In genomic region chr1:11483581-11484320, GRCh38 we compare ENCODE assay signal across 32 cellular contexts. TPM values are rescaled to one million over a fixed set of nuclear protein-coding genes. Genes with fewer than 3 reads are reported as not detected.
DNase-seq lines count a peak whose midpoint lies in the region; ATAC-seq and TF ChIP-seq lines count a peak whose summit lies in the region.
"Had no signal": no experiment of that assay in that cellular context is flagged by ENCODE, and none has a peak within 500 bp of the region (broad histone marks: within the 10 kb centered on the region; RNA-seq: fewer than 3 reads in every experiment).

No MANE protein-coding gene starts in this region.

- H3K27me3 ChIP-seq in right atrium auricular region (peaks cover 2 to 14% of the 10 kb centered on the region in 2 donors), parathyroid adenoma (ENCODE audit: control insufficient read depth, insufficient read depth, low read length) (no peaks in the 10 kb centered on the region)

- POLR2A ChIA-PET in HEK293 (lab: Yijun Ruan, JAX): no interaction called here

- H3K36me3 ChIP-seq in right atrium auricular region (no peaks in the 10 kb centered on the region), HEK293 (ENCODE audit: control insufficient read depth in 2 of 2, insufficient read depth in 1 of 2, low read length in 2 of 2) (no peaks in the 10 kb centered on the region), parathyroid adenoma (ENCODE audit: control insufficient read depth, insufficient read depth, low read length) (no peaks in the 10 kb centered on the region)
- H3K36me3 ChIP-seq: esophagus muscularis mucosa, Peyer's patch, thoracic aorta had no signal

- peak; percentile 38 for ATAC-seq in Right ventricle myocardium inferior
- no peak for ATAC-seq in activated CD8-positive, alpha-beta memory T cell treated with anti-CD3 and anti-CD28 coated beads, Interleukin-2, amount 10 ng/mL, durations not matched to agents 7 days and 5 days
- ATAC-seq: activated CD8-positive, alpha-beta T cell treated with anti-CD3 and anti-CD28 coated beads for 36 hours; foreskin keratinocyte; left colon; stimulated activated naive CD8-positive, alpha-beta T cell treated with anti-CD3 and anti-CD28 coated beads, Interleukin-15, Interleukin-2, amounts not matched to agents 100 U/mL and 50 U/mL, for 24 hours had no signal

- H3K27ac ChIP-seq in right atrium auricular region (no peak overlapping the region), HEK293 (ENCODE audit: extremely low read depth, low read depth, low read length) (no peak overlapping the region), VCaP (peak overlapping the region; percentile 97), parathyroid adenoma (peak overlapping the region; percentile 72)
- H3K27ac ChIP-seq: esophagus muscularis mucosa, foreskin keratinocyte, hepatocyte, Peyer's patch, thoracic aorta had no signal

- H3K9me3 ChIP-seq in right atrium auricular region (no peaks in the 10 kb centered on the region), HEK293 (ENCODE audit: control insufficient read depth, insufficient read depth, low read depth, low read length) (no peaks in the 10 kb centered on the region), parathyroid adenoma (ENCODE audit: control insufficient read depth, low read length) (no peaks in the 10 kb centered on the region)
- H3K9me3 ChIP-seq: esophagus muscularis mucosa, Peyer's patch, thoracic aorta had no signal

- H3K36me3 Mint-ChIP-seq in activated CD8-positive, alpha-beta memory T cell treated with anti-CD3 and anti-CD28 coated beads, Interleukin-2, amount 10 ng/mL, durations not matched to agents 7 days and 5 days: peaks cover 1% of the 10 kb centered on the region
- H3K36me3 Mint-ChIP-seq in activated T-helper 2 cell treated with anti-CD3 and anti-CD28 coated beads, Interferon-gamma antibody, Interleukin-2, Interleukin-4, amounts not matched to agents 10 μg/mL and 5 μg/mL and 100 μg/mL, durations not matched to agents 14 hours and 24 hours and 36 hours (ENCODE audit: low read depth): no peaks in the 10 kb centered on the region
- H3K36me3 Mint-ChIP-seq: activated naive CD8-positive, alpha-beta T cell had no signal

- intact Hi-C loops in Right ventricle myocardium inferior (cut with DNase I): no loop called here
- intact Hi-C loops in activated T-helper 2 cell treated with anti-CD3 and anti-CD28 coated beads, Interferon-gamma antibody, Interleukin-2, Interleukin-4, amounts not matched to agents 10 μg/mL and 5 μg/mL and 100 μg/mL, durations not matched to agents 14 hours and 24 hours and 36 hours (cut with micrococcal nuclease): no loop called here

- peaks cover 0 to 17% of the 10 kb centered on the region in 2 donors for H3K4me1 ChIP-seq in right atrium auricular region
- no peaks in the 10 kb centered on the region for H3K4me1 ChIP-seq in HEK293 (ENCODE audit: control insufficient read depth, insufficient read depth, low read length)
- H3K4me1 ChIP-seq in parathyroid adenoma: peaks cover 16% of the 10 kb centered on the region
- H3K4me1 ChIP-seq: foreskin keratinocyte had no signal

- DNase-seq in Right ventricle myocardium inferior (ENCODE audit: missing footprints): no peak
- DNase-seq in right atrium auricular region (ENCODE audit: low spot score): no peak
- no peak for DNase-seq in activated CD8-positive, alpha-beta memory T cell treated with anti-CD3 and anti-CD28 coated beads, Interleukin-2, amount 10 ng/mL, durations not matched to agents 7 days and 5 days
- DNase-seq in GDM1 (lab: John Stamatoyannopoulos, UW): no peak
- no peak for DNase-seq in activated T-helper 2 cell treated with anti-CD3 and anti-CD28 coated beads, Interferon-gamma antibody, Interleukin-2, Interleukin-4, amounts not matched to agents 10 μg/mL and 5 μg/mL and 100 μg/mL, durations not matched to agents 14 hours and 24 hours and 36 hours (ENCODE audit: low spot score)
- DNase-seq: activated CD4-positive, alpha-beta T cell treated with anti-CD3 and anti-CD28 coated beads for 1 hour; activated CD8-positive, alpha-beta T cell treated with anti-CD3 and anti-CD28 coated beads for 36 hours; activated effector memory CD4-positive, alpha-beta T cell treated with Interleukin-2 at 50 U/mL for 16 hours; aorta; Calu3; foreskin keratinocyte; H9; left colon; mesenchymal stem cell; MM.1S; NCI-H1436; NCI-H2171; NCI-H526; Peyer's patch; stimulated activated naive CD8-positive, alpha-beta T cell treated with anti-CD3 and anti-CD28 coated beads, Interleukin-15, Interleukin-2, amounts not matched to agents 100 U/mL and 50 U/mL, for 24 hours had no signal

- H3K4me3 Mint-ChIP-seq in activated CD8-positive, alpha-beta memory T cell treated with anti-CD3 and anti-CD28 coated beads, Interleukin-2, amount 10 ng/mL, durations not matched to agents 7 days and 5 days: no peak overlapping the region
- no peak overlapping the region for H3K4me3 Mint-ChIP-seq in activated T-helper 2 cell treated with anti-CD3 and anti-CD28 coated beads, Interferon-gamma antibody, Interleukin-2, Interleukin-4, amounts not matched to agents 10 μg/mL and 5 μg/mL and 100 μg/mL, durations not matched to agents 14 hours and 24 hours and 36 hours (ENCODE audit: low read depth)
- H3K4me3 Mint-ChIP-seq: activated CD8-positive, alpha-beta T cell treated with anti-CD3 and anti-CD28 coated beads for 36 hours; activated naive CD8-positive, alpha-beta T cell; central memory CD8-positive, alpha-beta T cell; dendritic cell treated with granulocyte-macrophage colony-stimulating factor and Interleukin-4, amounts not matched to agents 40 ng/mL and 50 ng/mL, for 4 days; H9; IgD-negative memory B cell; T-helper 1 cell treated with Interleukin-12 subunit alpha and Interleukin-12 subunit beta and Interleukin-4 antibody, amounts not matched to agents 30 μg/mL and 1 μg/mL, for 36 hours had no signal

- no peak overlapping the region for H3K4me3 ChIP-seq in right atrium auricular region
- H3K4me3 ChIP-seq in HEK293 (ENCODE audit: low read depth, low read length): no peak overlapping the region
- no peak overlapping the region for H3K4me3 ChIP-seq in parathyroid adenoma (ENCODE audit: low read depth, low read length)
- H3K4me3 ChIP-seq: esophagus muscularis mucosa, hepatocyte, Peyer's patch, thoracic aorta had no signal

- no peak for TF ChIP-seq CTCF in right atrium auricular region (IDR thresholded peaks at IDR 0.05)
- no peak for TF ChIP-seq CTCF in HEK293 (tag by site-specific recombination; IDR thresholded peaks at IDR 0.05)
- TF ChIP-seq CTCF in VCaP (conservative IDR thresholded peaks at IDR 0.05): no peak
- no peak for TF ChIP-seq CTCF in parathyroid adenoma (IDR thresholded peaks at IDR 0.05)

- H3K27ac Mint-ChIP-seq in activated CD8-positive, alpha-beta memory T cell treated with anti-CD3 and anti-CD28 coated beads, Interleukin-2, amount 10 ng/mL, durations not matched to agents 7 days and 5 days: no peak overlapping the region
- H3K27ac Mint-ChIP-seq in activated T-helper 2 cell treated with anti-CD3 and anti-CD28 coated beads, Interferon-gamma antibody, Interleukin-2, Interleukin-4, amounts not matched to agents 10 μg/mL and 5 μg/mL and 100 μg/mL, durations not matched to agents 14 hours and 24 hours and 36 hours: no peak overlapping the region
- H3K27ac Mint-ChIP-seq: activated CD8-positive, alpha-beta T cell treated with anti-CD3 and anti-CD28 coated beads for 36 hours; activated naive CD8-positive, alpha-beta T cell; dendritic cell treated with granulocyte-macrophage colony-stimulating factor and Interleukin-4, amounts not matched to agents 40 ng/mL and 50 ng/mL, for 4 days; H9; IgD-negative memory B cell; T-helper 1 cell treated with Interleukin-12 subunit alpha and Interleukin-12 subunit beta and Interleukin-4 antibody, amounts not matched to agents 30 μg/mL and 1 μg/mL, for 36 hours had no signal

- H3K9me3 Mint-ChIP-seq in activated CD8-positive, alpha-beta memory T cell treated with anti-CD3 and anti-CD28 coated beads, Interleukin-2, amount 10 ng/mL, durations not matched to agents 7 days and 5 days (ENCODE audit: low read depth): no peaks in the 10 kb centered on the region
- H3K9me3 Mint-ChIP-seq in activated T-helper 2 cell treated with anti-CD3 and anti-CD28 coated beads, Interferon-gamma antibody, Interleukin-2, Interleukin-4, amounts not matched to agents 10 μg/mL and 5 μg/mL and 100 μg/mL, durations not matched to agents 14 hours and 24 hours and 36 hours: no peaks in the 10 kb centered on the region
- H3K9me3 Mint-ChIP-seq: activated CD8-positive, alpha-beta T cell treated with anti-CD3 and anti-CD28 coated beads for 36 hours; central memory CD8-positive, alpha-beta T cell; dendritic cell treated with granulocyte-macrophage colony-stimulating factor and Interleukin-4, amounts not matched to agents 40 ng/mL and 50 ng/mL, for 4 days; IgD-negative memory B cell; T-helper 1 cell treated with Interleukin-12 subunit alpha and Interleukin-12 subunit beta and Interleukin-4 antibody, amounts not matched to agents 30 μg/mL and 1 μg/mL, for 36 hours had no signal

- H3K79me2 ChIP-seq in parathyroid adenoma: no peaks in the 10 kb centered on the region
- H3K79me2 ChIP-seq: hepatocyte had no signal

- CTCF ChIA-PET in HEK293 (lab: Yijun Ruan, JAX): no interaction called here
- CTCF ChIA-PET in activated CD8-positive, alpha-beta memory T cell treated with anti-CD3 and anti-CD28 coated beads, Interleukin-2, amount 10 ng/mL, durations not matched to agents 7 days and 5 days (lab: Charles Lee): no interaction called here

- H3K27me3 Mint-ChIP-seq in activated CD8-positive, alpha-beta memory T cell treated with anti-CD3 and anti-CD28 coated beads, Interleukin-2, amount 10 ng/mL, durations not matched to agents 7 days and 5 days: peaks cover 53% of the 10 kb centered on the region
- H3K27me3 Mint-ChIP-seq in activated T-helper 2 cell treated with anti-CD3 and anti-CD28 coated beads, Interferon-gamma antibody, Interleukin-2, Interleukin-4, amounts not matched to agents 10 μg/mL and 5 μg/mL and 100 μg/mL, durations not matched to agents 14 hours and 24 hours and 36 hours (ENCODE audit: low read depth): peaks cover 20% of the 10 kb centered on the region

- peak overlapping the region; percentile 38 for H2AFZ ChIP-seq in parathyroid adenoma
- H2AFZ ChIP-seq: hepatocyte had no signal

- H3K4me2 ChIP-seq in parathyroid adenoma (ENCODE audit: low read length): no peak overlapping the region
- H3K4me2 ChIP-seq: hepatocyte had no signal

- no peak overlapping the region for H3K9ac ChIP-seq in parathyroid adenoma

- H3K4me1 Mint-ChIP-seq in activated CD8-positive, alpha-beta memory T cell treated with anti-CD3 and anti-CD28 coated beads, Interleukin-2, amount 10 ng/mL, durations not matched to agents 7 days and 5 days: peaks cover 4% of the 10 kb centered on the region
- H3K4me1 Mint-ChIP-seq in activated T-helper 2 cell treated with anti-CD3 and anti-CD28 coated beads, Interferon-gamma antibody, Interleukin-2, Interleukin-4, amounts not matched to agents 10 μg/mL and 5 μg/mL and 100 μg/mL, durations not matched to agents 14 hours and 24 hours and 36 hours (ENCODE audit: low read depth): peaks cover 3% of the 10 kb centered on the region
- H3K4me1 Mint-ChIP-seq: central memory CD8-positive, alpha-beta T cell had no signal

RNA-seq across cellular contexts. Expression of gene DISP3, which starts 4.8 kb away (rescaled TPM):
- total RNA-seq in Right ventricle myocardium inferior (0.08 TPM), right atrium auricular region (under 1 TPM in 1 of 2 donors, not detected in 1; 0.16 TPM)
- under 1 TPM; 0.35 to 0.54 TPM for total RNA-seq in activated CD8-positive, alpha-beta memory T cell treated with anti-CD3 and anti-CD28 coated beads, Interleukin-2, amount 10 ng/mL, durations not matched to agents 7 days and 5 days
- 0.23 and 0.46 TPM in 2 replicates for total RNA-seq in activated T-helper 2 cell treated with anti-CD3 and anti-CD28 coated beads, Interferon-gamma antibody, Interleukin-2, Interleukin-4, amounts not matched to agents 10 μg/mL and 5 μg/mL and 100 μg/mL, durations not matched to agents 14 hours and 24 hours and 36 hours
- total RNA-seq: esophagus muscularis mucosa, skeletal muscle tissue, thoracic aorta had no signal

Comparison
In these comparisons a context has a peak if more than half of its experiments do, and no peak if none do; other contexts are left out.
1. H3K27ac ChIP-seq: peak in VCaP (single experiment) and parathyroid adenoma (single experiment); none in right atrium auricular region (0 of 2) and HEK293 (single experiment).